In the genomic region with DNA sequence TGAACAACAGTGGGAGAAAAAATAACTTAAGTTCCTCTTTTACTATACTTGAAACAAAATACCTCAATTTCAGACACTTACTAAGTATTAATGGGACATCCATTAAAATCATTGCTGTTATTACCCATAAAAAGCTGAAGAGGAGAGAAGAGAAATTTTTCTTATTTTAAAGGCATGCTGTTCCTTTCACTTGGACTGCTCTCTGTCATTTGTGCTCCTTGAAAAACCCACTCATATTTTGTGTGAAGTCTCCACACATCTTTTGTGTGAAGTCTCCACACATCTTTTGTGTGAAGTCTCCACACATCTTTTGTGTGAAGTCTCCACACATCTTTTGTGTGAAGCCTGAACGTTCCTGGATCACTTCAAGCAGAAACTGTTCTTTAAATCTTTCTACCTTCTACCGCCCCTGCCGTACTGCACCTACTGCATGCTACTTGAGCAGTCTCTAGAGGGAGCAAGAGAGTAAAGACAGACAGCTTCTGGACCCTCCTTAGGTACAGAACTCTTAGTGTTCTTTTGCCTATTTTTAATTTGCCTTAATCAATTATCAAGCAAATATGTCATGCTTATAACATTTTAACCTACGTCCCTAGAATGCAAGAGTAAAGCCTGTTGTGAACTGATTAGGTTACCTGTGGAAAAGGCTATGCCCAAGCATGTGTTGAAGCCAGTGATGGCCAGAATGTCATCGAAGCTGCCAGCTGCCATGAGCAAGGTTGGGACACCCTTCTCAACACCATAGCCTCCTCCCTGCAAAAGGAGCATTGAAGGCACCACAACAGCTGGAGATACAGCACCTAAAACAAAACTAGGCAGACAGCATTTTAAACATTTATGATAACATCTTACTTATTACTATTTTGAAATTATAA, we compare ENCODE assay signal across 8 cellular contexts. TPM values are rescaled to one million over a fixed set of nuclear protein-coding genes. Genes with fewer than 3 reads are reported as not detected.
DNase-seq lines count a peak whose midpoint lies in the region; ATAC-seq, FAIRE-seq and TF ChIP-seq lines count a peak whose summit lies in the region.

No MANE protein-coding gene starts in this region.

- no peak overlapping the region for H3K4me2 ChIP-seq in OCI-LY3 (ENCODE audit: low read length)

- no peak overlapping the region for H2AFZ ChIP-seq in OCI-LY3 (ENCODE audit: low read depth, low read length)

- no peaks in the 10 kb centered on the region for H3K79me2 ChIP-seq in OCI-LY3 (ENCODE audit: low read length)

- H3K9me3 ChIP-seq in OCI-LY3 (ENCODE audit: insufficient read depth, low read length) (no peaks in the 10 kb centered on the region), small intestine (ENCODE audit: control insufficient read depth, low read depth) (no peaks in the 10 kb centered on the region)

- WGBS in small intestine, 3 donors, result 29 to 51% (median 40%) methylated on average over 5 of the region's 5 CpGs

- H3K9ac ChIP-seq in OCI-LY3 (ENCODE audit: low read length), result no peak overlapping the region

- H3K27me3 ChIP-seq in OCI-LY3 (ENCODE audit: low read depth, low read length), result no peaks in the 10 kb centered on the region
- H3K27me3 ChIP-seq in small intestine (ENCODE audit: control insufficient read depth in 2 of 2, insufficient read depth in 2 of 2, low read length in 2 of 2), result no peaks in the 10 kb centered on the region

- H3K4me1 ChIP-seq in OCI-LY3 (ENCODE audit: low read length) (peaks cover 10% of the 10 kb centered on the region), small intestine (ENCODE audit: control insufficient read depth in 2 of 2, insufficient read depth in 1 of 2, low read depth in 1 of 2, low read length in 1 of 2) (no peaks in the 10 kb centered on the region)

- peaks cover 30% of the 10 kb centered on the region for H3K36me3 ChIP-seq in OCI-LY3 (replicated peaks; ENCODE audit: low read depth, low read length)
- H3K36me3 ChIP-seq in small intestine (ENCODE audit: control insufficient read depth in 2 of 2, insufficient read depth in 2 of 2, low read length in 2 of 2), result no peaks in the 10 kb centered on the region

- H4K20me1 ChIP-seq in OCI-LY3 (ENCODE audit: insufficient read depth, low read length), result peaks cover 9% of the 10 kb centered on the region; the same call in 1 of the 2 replicates

- intact Hi-C loops in left ventricle myocardium superior (cut with micrococcal nuclease), result loop anchor here (10.0 kb wide), 1 partner anchor 48 kb away; a partner anchor contains a TSS

- TF ChIP-seq CTCF in OCI-LY3 (IDR thresholded peaks at IDR 0.05; ENCODE audit: low read depth, low read length), result peak; percentile 78

- in situ Hi-C loops in Caki2 (cut with HindIII; ENCODE audit: low pct_unique_long_range_greater_than_20kb, low sequenced_read_pairs), result no loop called here

- H3K27ac ChIP-seq in OCI-LY3 (ENCODE audit: low read length), result no peak overlapping the region
- H3K27ac ChIP-seq in small intestine (ENCODE audit: low read depth in 1 of 2, low read length in 1 of 2), result no peak overlapping the region

- H3K4me3 ChIP-seq in OCI-LY3 (ENCODE audit: low read length) (no peak overlapping the region), small intestine (ENCODE audit: low read depth in 1 of 2, low read length in 2 of 2) (no peak overlapping the region)

- FAIRE-seq in small intestine (lab: Jason Lieb, UNC), result no peak

- DNase-seq in Caki2 (ENCODE audit: low read depth), result peak; percentile 18
- DNase-seq in activated naive CD4-positive, alpha-beta T cell treated with anti-CD3 and anti-CD28 coated beads, Interleukin-2, amount 50 U/mL, for 16 hours, result peak; percentile 18
- no peak for DNase-seq in left ventricle myocardium superior
- peak; percentile 62 for DNase-seq in small intestine
- DNase-seq in DMS153 treated with DMSO at 0.1 percent for 48 hours (lab: John Stamatoyannopoulos, UW; ENCODE audit: unreplicated experiment), result no peak

- ATAC-seq in GM19025 (IDR thresholded peaks at IDR 0.05; ENCODE audit: low read depth, unreplicated experiment), result peak; percentile 91
- ATAC-seq in HG03095 (IDR thresholded peaks at IDR 0.05; ENCODE audit: unreplicated experiment), result peak; percentile 87
- peak; percentile 78 for ATAC-seq in left ventricle myocardium superior

RNA-seq across cellular contexts. Expression of a gene that starts 27.1 kb away (rescaled TPM):
- total RNA-seq in Caki2 (2014; rRNA removed; shearing (Covaris generic); ENCODE audit: low replicate concordance), result not detected in 2 replicates
- 0.20 TPM for total RNA-seq in left ventricle myocardium superior
- under 1 TPM in 1 of 3 donors, not detected in 2; 0.18 TPM for polyA plus RNA-seq in small intestine

RNA-seq across cellular contexts. Expression of a gene that starts 29.9 kb away (rescaled TPM):
- 0.52 TPM in 1 of 2 replicates, not detected in the other for total RNA-seq in Caki2 (2014; rRNA removed; shearing (Covaris generic); ENCODE audit: low replicate concordance)
- 3.3 TPM for total RNA-seq in left ventricle myocardium superior
- polyA plus RNA-seq in small intestine, result 1 to 10 TPM; 3.8 to 5.8 (median 4.0) TPM

RNA-seq across cellular contexts. Expression of a gene that starts 53.0 kb away (rescaled TPM):
- 54.2 and 57.2 TPM in 2 replicates for total RNA-seq in Caki2 (2014; rRNA removed; shearing (Covaris generic); ENCODE audit: low replicate concordance)
- total RNA-seq in left ventricle myocardium superior, result 25.6 TPM
- 100 to 1,000 TPM in 2 of 3 donors, 10 to 100 TPM in 1; 73.3 to 317 (median 185) TPM for polyA plus RNA-seq in small intestine

Comparison
In these comparisons a context has a peak if more than half of its experiments do, and no peak if none do; other contexts are left out.
1. DNase-seq: peak in Caki2 (single experiment), activated naive CD4-positive, alpha-beta T cell treated with anti-CD3 and anti-CD28 coated beads, Interleukin-2, amount 50 U/mL, for 16 hours (single experiment) and small intestine (single experiment); none in left ventricle myocardium superior (single experiment) and DMS153 treated with DMSO at 0.1 percent for 48 hours (single experiment).
2. Peak in every context shown above with its lines, with median percentiles within 50 percentile points of each other: ATAC-seq.